8 cellular contexts compared by ENCODE assay signal in genomic region chr15:77992356-77993222, GRCh38.
DNase-seq lines count a peak whose midpoint lies in the region; ATAC-seq, FAIRE-seq and TF ChIP-seq lines count a peak whose summit lies in the region.

No MANE protein-coding gene starts in this region.

- peak overlapping the region; percentile 75 to 82 for H3K27ac ChIP-seq in uterus
- no peak overlapping the region for H3K27ac ChIP-seq in WERI-Rb-1

- H3K4me1 Mint-ChIP-seq in activated CD8-positive, alpha-beta T cell treated with anti-CD3 and anti-CD28 coated beads, Interleukin-2, amount 10 ng/mL, durations not matched to agents 7 days and 5 days (ENCODE audit: low read depth): peaks cover 37% of the 10 kb centered on the region
- H3K4me1 Mint-ChIP-seq in activated CD8-positive, alpha-beta T cell treated with anti-CD3 and anti-CD28 coated beads for 36 hours (ENCODE audit: low read depth): peaks cover 23% of the 10 kb centered on the region
- H3K4me1 Mint-ChIP-seq in glutamatergic neuron (ENCODE audit: low read depth, unreplicated experiment) (peaks cover 25% of the 10 kb centered on the region), osteocyte (ENCODE audit: unreplicated experiment) (peaks cover 78% of the 10 kb centered on the region)

- H3K9me3 ChIP-seq in uterus: no peaks in the 10 kb centered on the region
- H3K9me3 ChIP-seq in WERI-Rb-1 (ENCODE audit: severe bottlenecking): no peaks in the 10 kb centered on the region

- CTCF ChIA-PET in activated CD8-positive, alpha-beta T cell treated with anti-CD3 and anti-CD28 coated beads, Interleukin-2, amount 10 ng/mL, durations not matched to agents 7 days and 5 days (lab: Charles Lee): interaction anchor here (1.7 kb wide), 1 partner anchor 116 kb away, joined by 5 read pairs; no protein-coding TSS in a partner anchor
- CTCF ChIA-PET in activated CD8-positive, alpha-beta T cell treated with anti-CD3 and anti-CD28 coated beads for 36 hours (lab: Charles Lee): interaction anchor here (1.1 to 1.5 kb wide), 2 partner anchors 116 to 203 kb away, joined by 3 to 4 read pairs; no protein-coding TSS in a partner anchor

- TF ChIP-seq CTCF in activated CD8-positive, alpha-beta T cell treated with anti-CD3 and anti-CD28 coated beads for 36 hours (IDR thresholded peaks at IDR 0.05): no peak
- TF ChIP-seq CTCF in glutamatergic neuron (IDR thresholded peaks at IDR 0.05; ENCODE audit: partially characterized antibody, unreplicated experiment) (no peak), osteocyte (IDR thresholded peaks at IDR 0.05) (no peak), uterus (IDR thresholded peaks at IDR 0.05) (no peak), WERI-Rb-1 (IDR thresholded peaks at IDR 0.05; ENCODE audit: low read depth, low read length) (no peak)

- H3K4me3 ChIP-seq in uterus: no peak overlapping the region
- H3K4me3 ChIP-seq in WERI-Rb-1 (ENCODE audit: low read depth, low read length): no peak overlapping the region

- H3K9me3 Mint-ChIP-seq in activated CD8-positive, alpha-beta T cell treated with anti-CD3 and anti-CD28 coated beads, Interleukin-2, amount 10 ng/mL, durations not matched to agents 7 days and 5 days (ENCODE audit: insufficient read depth): no peaks in the 10 kb centered on the region
- no peaks in the 10 kb centered on the region for H3K9me3 Mint-ChIP-seq in activated CD8-positive, alpha-beta T cell treated with anti-CD3 and anti-CD28 coated beads for 36 hours
- H3K9me3 Mint-ChIP-seq in glutamatergic neuron (ENCODE audit: unreplicated experiment) (peaks cover 7% of the 10 kb centered on the region), osteocyte (ENCODE audit: unreplicated experiment) (no peaks in the 10 kb centered on the region)

- H3K36me3 ChIP-seq in uterus: no peaks in the 10 kb centered on the region
- no peaks in the 10 kb centered on the region for H3K36me3 ChIP-seq in WERI-Rb-1

- peak overlapping the region; percentile 46 for H3K27ac Mint-ChIP-seq in activated CD8-positive, alpha-beta T cell treated with anti-CD3 and anti-CD28 coated beads, Interleukin-2, amount 10 ng/mL, durations not matched to agents 7 days and 5 days
- H3K27ac Mint-ChIP-seq in activated CD8-positive, alpha-beta T cell treated with anti-CD3 and anti-CD28 coated beads for 36 hours: no peak overlapping the region
- peak overlapping the region; percentile 53 for H3K27ac Mint-ChIP-seq in glutamatergic neuron (ENCODE audit: unreplicated experiment)
- peak overlapping the region; percentile 98 for H3K27ac Mint-ChIP-seq in osteocyte (ENCODE audit: unreplicated experiment)

- ATAC-seq in activated CD8-positive, alpha-beta T cell treated with anti-CD3 and anti-CD28 coated beads, Interleukin-2, amount 10 ng/mL, durations not matched to agents 7 days and 5 days: no peak
- no peak for ATAC-seq in activated CD8-positive, alpha-beta T cell treated with anti-CD3 and anti-CD28 coated beads for 36 hours

- no peak for DNase-seq in activated CD8-positive, alpha-beta T cell treated with anti-CD3 and anti-CD28 coated beads, Interleukin-2, amount 10 ng/mL, durations not matched to agents 7 days and 5 days
- no peak for DNase-seq in activated CD8-positive, alpha-beta T cell treated with anti-CD3 and anti-CD28 coated beads for 36 hours
- DNase-seq in glutamatergic neuron (no peak), osteocyte (ENCODE audit: extremely low spot score, unreplicated experiment) (no peak), uterus (no peak), WERI-Rb-1 (no peak), MV-4-11 (lab: John Stamatoyannopoulos, UW) (no peak), GM12891 (ENCODE audit: insufficient read length, low spot score) (no peak)

- peaks cover 18% of the 10 kb centered on the region for H3K36me3 Mint-ChIP-seq in activated CD8-positive, alpha-beta T cell treated with anti-CD3 and anti-CD28 coated beads, Interleukin-2, amount 10 ng/mL, durations not matched to agents 7 days and 5 days (ENCODE audit: low read depth)
- no peaks in the 10 kb centered on the region for H3K36me3 Mint-ChIP-seq in activated CD8-positive, alpha-beta T cell treated with anti-CD3 and anti-CD28 coated beads for 36 hours (ENCODE audit: low read depth)
- no peaks in the 10 kb centered on the region for H3K36me3 Mint-ChIP-seq in glutamatergic neuron (ENCODE audit: unreplicated experiment)
- H3K36me3 Mint-ChIP-seq in osteocyte (ENCODE audit: unreplicated experiment): peaks cover 4% of the 10 kb centered on the region

- intact Hi-C loops in activated CD8-positive, alpha-beta T cell treated with anti-CD3 and anti-CD28 coated beads for 36 hours (cut with micrococcal nuclease): no loop called here
- intact Hi-C loops in uterus (cut with DNase I; ENCODE audit: low total_unique reads): no loop called here

- H3K27me3 Mint-ChIP-seq in activated CD8-positive, alpha-beta T cell treated with anti-CD3 and anti-CD28 coated beads, Interleukin-2, amount 10 ng/mL, durations not matched to agents 7 days and 5 days (ENCODE audit: low read depth): no peaks in the 10 kb centered on the region
- H3K27me3 Mint-ChIP-seq in activated CD8-positive, alpha-beta T cell treated with anti-CD3 and anti-CD28 coated beads for 36 hours: no peaks in the 10 kb centered on the region
- peaks cover 8% of the 10 kb centered on the region for H3K27me3 Mint-ChIP-seq in glutamatergic neuron (ENCODE audit: unreplicated experiment)
- no peaks in the 10 kb centered on the region for H3K27me3 Mint-ChIP-seq in osteocyte (ENCODE audit: unreplicated experiment)

- H3K4me3 Mint-ChIP-seq in activated CD8-positive, alpha-beta T cell treated with anti-CD3 and anti-CD28 coated beads, Interleukin-2, amount 10 ng/mL, durations not matched to agents 7 days and 5 days: no peak overlapping the region
- no peak overlapping the region for H3K4me3 Mint-ChIP-seq in activated CD8-positive, alpha-beta T cell treated with anti-CD3 and anti-CD28 coated beads for 36 hours
- H3K4me3 Mint-ChIP-seq in glutamatergic neuron (ENCODE audit: unreplicated experiment): peak overlapping the region; percentile 54
- H3K4me3 Mint-ChIP-seq in osteocyte (ENCODE audit: unreplicated experiment): no peak overlapping the region

- H3K4me1 ChIP-seq in uterus: peaks cover 6 to 17% of the 10 kb centered on the region in 2 donors

- FAIRE-seq in GM12891 (lab: Jason Lieb, UNC): no peak

- TF ChIP-seq POLR2A in uterus (IDR thresholded peaks at IDR 0.05) (no peak), GM12891 (IDR thresholded peaks at IDR 0.05; ENCODE audit: low read depth, low read length) (no peak)

- no peaks in the 10 kb centered on the region for H3K27me3 ChIP-seq in uterus
- H3K27me3 ChIP-seq in WERI-Rb-1 (ENCODE audit: insufficient read depth, low read depth, severe bottlenecking): no peaks in the 10 kb centered on the region

- POLR2A ChIA-PET in activated CD8-positive, alpha-beta T cell treated with anti-CD3 and anti-CD28 coated beads, Interleukin-2, amount 10 ng/mL, durations not matched to agents 7 days and 5 days (lab: Charles Lee): interaction anchor here (0.7 kb wide), 1 partner anchor 57 kb away, joined by 3 read pairs; no protein-coding TSS in a partner anchor
- POLR2A ChIA-PET in activated CD8-positive, alpha-beta T cell treated with anti-CD3 and anti-CD28 coated beads for 36 hours (lab: Charles Lee): interaction anchor here (1.2 kb wide), 1 partner anchor 27 kb away, joined by 3 read pairs; no protein-coding TSS in a partner anchor

TF ChIP-seq in GM12891, 5 proteins besides CTCF, POLR2A, EP300 and RAD21:
- TF ChIP-seq SPI1 (IDR thresholded peaks at IDR 0.05; ENCODE audit: low read depth, low read length): no peak
- no peak for TF ChIP-seq TAF1 (IDR thresholded peaks at IDR 0.05; ENCODE audit: low read depth, low read length)
- no peak for TF ChIP-seq POLR2AphosphoS5 (IDR thresholded peaks at IDR 0.05; ENCODE audit: low read depth, low read length)
- TF ChIP-seq POU2F2 (IDR thresholded peaks at IDR 0.05; ENCODE audit: low read depth, low read length): no peak
- TF ChIP-seq PAX5 (IDR thresholded peaks at IDR 0.05; ENCODE audit: insufficient read depth, low read length, severe bottlenecking): no peak
TF ChIP-seq in GM12891: peak in this region for 0.
